In the genomic region with DNA sequence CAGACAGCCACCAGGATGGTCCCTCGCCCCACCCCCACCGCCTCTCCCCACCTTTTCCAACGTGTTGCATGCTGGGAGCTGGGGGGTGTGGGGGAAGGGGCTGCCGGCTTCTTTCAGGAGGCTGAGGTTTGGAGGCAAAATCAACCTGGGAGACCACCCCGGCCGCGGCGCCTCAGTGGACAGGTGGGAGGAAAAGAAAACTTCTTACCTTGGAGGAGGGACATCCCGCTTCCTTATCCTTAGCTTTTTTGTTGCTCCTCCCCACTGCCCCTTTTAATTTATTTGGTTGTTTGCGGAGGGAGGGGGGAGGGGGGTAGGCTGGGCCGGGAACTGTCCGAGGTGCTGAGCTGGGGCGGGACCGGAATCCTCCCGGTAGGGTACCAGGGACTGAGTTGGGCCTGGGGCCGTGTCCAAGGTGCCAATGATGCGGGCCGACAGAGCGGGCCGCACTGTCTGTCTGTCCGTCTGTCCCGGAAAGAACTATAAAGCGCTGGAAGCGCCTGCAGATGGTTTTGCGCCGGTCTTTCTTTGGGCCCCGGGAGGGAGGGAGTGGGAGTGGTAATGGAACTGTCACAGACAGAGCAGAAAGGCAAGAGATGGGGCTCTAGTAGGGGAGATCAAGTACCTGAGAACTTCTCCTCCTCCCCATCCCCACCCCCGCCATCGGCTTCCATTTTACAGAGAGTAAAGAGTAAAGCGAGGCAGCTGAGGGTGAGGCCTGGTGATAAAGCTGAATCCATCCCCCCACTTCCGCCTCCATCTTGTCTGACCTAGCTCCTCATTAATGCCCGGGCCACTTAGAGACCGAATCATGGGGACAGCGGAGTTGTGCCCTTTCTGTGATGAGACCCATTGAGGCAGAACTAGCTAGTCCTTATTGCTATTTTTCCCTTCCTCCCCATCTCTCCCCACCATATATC, we compare ENCODE assay signal across 12 cellular contexts. TPM values are rescaled to one million over a fixed set of nuclear protein-coding genes. Genes with fewer than 3 reads are reported as not detected.
DNase-seq lines count a peak whose midpoint lies in the region; ATAC-seq and TF ChIP-seq lines count a peak whose summit lies in the region.
"Had no signal": no experiment of that assay in that cellular context is flagged by ENCODE, and none has a peak within 500 bp of the region (broad histone marks: within the 10 kb centered on the region; RNA-seq: fewer than 3 reads in every experiment).

No MANE protein-coding gene starts in this region.

- in situ Hi-C loops in GM13976 (cut with MboI; ENCODE audit: low sequenced_read_pairs, unreplicated experiment) = no loop called here

- H3K27me3 Mint-ChIP-seq in Calu3 (ENCODE audit: unreplicated experiment) = peaks cover 57% of the 10 kb centered on the region
- H3K27me3 Mint-ChIP-seq in activated T-cell treated with anti-CD3 and anti-CD28 coated beads, Interleukin-2, amount 50 U/mL, for 24 hours = peaks cover 86% of the 10 kb centered on the region

- peak overlapping the region; percentile 42 for H3K4me3 Mint-ChIP-seq in Calu3 (ENCODE audit: low read depth, unreplicated experiment)
- H3K4me3 Mint-ChIP-seq in activated T-cell treated with anti-CD3 and anti-CD28 coated beads, Interleukin-2, amount 50 U/mL, for 24 hours = no peak overlapping the region
- H3K4me3 Mint-ChIP-seq: HFFc6 had no signal

- TF ChIP-seq CTCF in Calu3 (IDR thresholded peaks at IDR 0.05; ENCODE audit: unreplicated experiment) = no peak
- TF ChIP-seq CTCF in GM13976 (IDR thresholded peaks at IDR 0.05; ENCODE audit: borderline replicate concordance, control extremely low read depth, extremely low read depth, insufficient read depth, missing control alignments) = no peak

- H3K27ac Mint-ChIP-seq in Calu3 (ENCODE audit: unreplicated experiment) = no peak overlapping the region
- H3K27ac Mint-ChIP-seq in activated T-cell treated with anti-CD3 and anti-CD28 coated beads, Interleukin-2, amount 50 U/mL, for 24 hours = no peak overlapping the region
- H3K27ac Mint-ChIP-seq: HFFc6 had no signal

- CTCF ChIA-PET in Calu3 (lab: Charles Lee) = no interaction called here

- H3K36me3 Mint-ChIP-seq in Calu3 (ENCODE audit: insufficient read depth, unreplicated experiment) = peaks cover 29% of the 10 kb centered on the region
- H3K36me3 Mint-ChIP-seq in activated T-cell treated with anti-CD3 and anti-CD28 coated beads, Interleukin-2, amount 50 U/mL, for 24 hours (ENCODE audit: low read depth) = no peaks in the 10 kb centered on the region

- BruUV-seq in Calu3 (replicated peaks; lab: Mats Ljungman, UMichigan) = no TSS peak

- intact Hi-C loops in Calu3 (cut with micrococcal nuclease; ENCODE audit: unreplicated experiment) = no loop called here

- peaks cover 28% of the 10 kb centered on the region for H3K4me1 Mint-ChIP-seq in Calu3 (ENCODE audit: low read depth, unreplicated experiment)
- H3K4me1 Mint-ChIP-seq in activated T-cell treated with anti-CD3 and anti-CD28 coated beads, Interleukin-2, amount 50 U/mL, for 24 hours (ENCODE audit: low read depth) = peaks cover 27% of the 10 kb centered on the region

- DNase-seq in Calu3 = no peak
- peak; percentile 59 for DNase-seq in GM13976 (ENCODE audit: low spot score)
- peak; percentile 36 for DNase-seq in NCI-H526 treated with DMSO at 0.1 percent for 48 hours (lab: John Stamatoyannopoulos, UW)
- peak; percentile 78 for DNase-seq in iPS-NIHi11 (ENCODE audit: low spot score)
- DNase-seq in hippocampal formation (lab: John Stamatoyannopoulos, UW) = no peak
- no peak for DNase-seq in activated T-cell treated with anti-CD3 and anti-CD28 coated beads, Interleukin-2, amount 50 U/mL, for 24 hours
- DNase-seq: activated gamma-delta T cell had no signal

- ATAC-seq in HG02973 (IDR thresholded peaks at IDR 0.05; ENCODE audit: unreplicated experiment) (no peak), HG02852 (IDR thresholded peaks at IDR 0.05; ENCODE audit: unreplicated experiment) (no peak)

- H3K9me3 Mint-ChIP-seq in Calu3 (ENCODE audit: low read depth, unreplicated experiment) = no peaks in the 10 kb centered on the region
- no peaks in the 10 kb centered on the region for H3K9me3 Mint-ChIP-seq in activated T-cell treated with anti-CD3 and anti-CD28 coated beads, Interleukin-2, amount 50 U/mL, for 24 hours
- H3K9me3 Mint-ChIP-seq: HFFc6 had no signal

RNA-seq across cellular contexts. Expression of gene CDK5R2, which starts 2.4 kb away (rescaled TPM):
- total RNA-seq in Calu3 (2022) = 0.59 and 0.86 TPM in 2 replicates
- total RNA-seq: prostate gland; T-helper 1 cell treated with Interleukin-12 subunit alpha and Interleukin-12 subunit beta and Interleukin-4 antibody, amounts not matched to agents 30 ng/mL and 1 ng/mL, for 36 hours had no signal

RNA-seq across cellular contexts. Expression of gene FEV, which starts 23.1 kb away (rescaled TPM):
- total RNA-seq in Calu3 (2022) = not detected in 2 replicates
- total RNA-seq: HFFc6; T-helper 1 cell treated with Interleukin-12 subunit alpha and Interleukin-12 subunit beta and Interleukin-4 antibody, amounts not matched to agents 30 ng/mL and 1 ng/mL, for 36 hours had no signal

RNA-seq across cellular contexts. Expression of gene CRYBA2, which starts 31.3 kb away (rescaled TPM):
- total RNA-seq in Calu3 (2022) = not detected in 2 replicates
- total RNA-seq: HFFc6; T-helper 1 cell treated with Interleukin-12 subunit alpha and Interleukin-12 subunit beta and Interleukin-4 antibody, amounts not matched to agents 30 ng/mL and 1 ng/mL, for 36 hours had no signal

Comparison
In these comparisons a context has a peak if more than half of its experiments do, and no peak if none do; other contexts are left out.
1. DNase-seq: peak in GM13976 (single experiment), NCI-H526 treated with DMSO at 0.1 percent for 48 hours (single experiment) and iPS-NIHi11 (single experiment); none in Calu3 (single experiment), hippocampal formation (0 of 2) and activated T-cell treated with anti-CD3 and anti-CD28 coated beads, Interleukin-2, amount 50 U/mL, for 24 hours (single experiment).